Comparison of ENCODE assay signal across 6 cellular contexts in the genomic region with DNA sequence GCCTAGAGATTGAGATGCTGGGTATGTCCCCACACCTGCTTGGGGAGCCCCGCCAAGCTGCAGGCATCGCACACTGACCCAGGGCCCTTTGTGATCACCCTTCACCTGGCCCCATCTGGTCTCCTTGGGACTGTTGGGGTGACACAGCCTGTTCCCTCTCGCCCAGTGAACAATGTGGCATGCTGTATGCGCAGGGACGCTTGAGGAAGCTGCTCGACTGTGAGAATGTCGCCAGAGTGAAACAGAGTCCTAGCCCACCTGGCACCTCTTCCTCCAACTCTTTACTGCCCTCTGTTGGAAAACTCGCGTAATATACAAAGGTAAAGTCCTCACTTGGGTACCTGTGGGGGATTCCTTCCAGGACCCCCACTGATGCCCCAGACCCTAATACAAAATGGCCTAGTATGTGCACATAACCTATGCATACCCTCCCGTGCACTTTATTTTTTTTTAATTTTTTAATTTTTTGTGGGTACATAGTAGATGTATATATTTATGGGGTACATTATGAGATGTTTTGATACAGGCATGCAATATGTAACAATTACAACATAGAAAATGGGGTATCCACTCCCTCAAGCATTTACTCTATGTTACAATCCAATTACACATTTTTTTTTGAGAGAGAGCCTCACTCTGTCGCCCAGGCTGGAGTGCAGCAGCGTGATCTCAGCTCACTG. TPM values are rescaled to one million over a fixed set of nuclear protein-coding genes. Genes with fewer than 3 reads are reported as not detected.
A peak's percentile ranks its signal among the peaks of the same experiment; 100 is the strongest.
DNase-seq lines count a peak whose midpoint lies in the region; ATAC-seq and TF ChIP-seq lines count a peak whose summit lies in the region.

No MANE protein-coding gene starts in this region.

- no peaks in the 10 kb centered on the region for H3K9me3 Mint-ChIP-seq in activated naive CD8-positive, alpha-beta T cell treated with anti-CD3 and anti-CD28 coated beads, Interleukin-2, amount 10 ng/mL, durations not matched to agents 7 days and 5 days
- no peaks in the 10 kb centered on the region for H3K9me3 Mint-ChIP-seq in activated naive CD8-positive, alpha-beta T cell treated with anti-CD3 and anti-CD28 coated beads for 36 hours
- H3K9me3 Mint-ChIP-seq in WTC11 (no peaks in the 10 kb centered on the region), mesothelial cell of epicardium (no peaks in the 10 kb centered on the region)

- POLR2A ChIA-PET in activated naive CD8-positive, alpha-beta T cell treated with anti-CD3 and anti-CD28 coated beads, Interleukin-2, amount 10 ng/mL, durations not matched to agents 7 days and 5 days (lab: Charles Lee) = interaction anchor here (1.4 kb wide), 1 partner anchor 9 kb away, joined by 6 read pairs; a partner anchor contains a TSS
- POLR2A ChIA-PET in WTC11 (lab: Charles Lee) = interaction anchor here (0.6 to 1.3 kb wide), 3 partner anchors 9 to 517 kb away, joined by 3 to 12 read pairs (median 6); a partner anchor contains a TSS

- DNase-seq in activated naive CD8-positive, alpha-beta T cell treated with anti-CD3 and anti-CD28 coated beads, Interleukin-2, amount 10 ng/mL, durations not matched to agents 7 days and 5 days = peak; percentile 48
- DNase-seq in activated naive CD8-positive, alpha-beta T cell treated with anti-CD3 and anti-CD28 coated beads for 36 hours = no peak
- DNase-seq in WTC11 (ENCODE audit: low spot score) (peak; percentile 46), mesothelial cell of epicardium (ENCODE audit: low spot score in 2 of 2, unreplicated experiment in 2 of 2) (no peak)

- peaks cover 4% of the 10 kb centered on the region for H3K4me1 Mint-ChIP-seq in activated naive CD8-positive, alpha-beta T cell treated with anti-CD3 and anti-CD28 coated beads, Interleukin-2, amount 10 ng/mL, durations not matched to agents 7 days and 5 days
- H3K4me1 Mint-ChIP-seq in activated naive CD8-positive, alpha-beta T cell treated with anti-CD3 and anti-CD28 coated beads for 36 hours = peaks cover 10% of the 10 kb centered on the region
- H3K4me1 Mint-ChIP-seq in WTC11 = no peaks in the 10 kb centered on the region
- no peaks in the 10 kb centered on the region for H3K4me1 Mint-ChIP-seq in mesothelial cell of epicardium

- no peak for TF ChIP-seq POLR2A in GM18505 (IDR thresholded peaks at IDR 0.05; ENCODE audit: borderline replicate concordance, extremely low read depth, insufficient read depth, insufficient read length)

- no peak overlapping the region for H3K27ac Mint-ChIP-seq in activated naive CD8-positive, alpha-beta T cell treated with anti-CD3 and anti-CD28 coated beads, Interleukin-2, amount 10 ng/mL, durations not matched to agents 7 days and 5 days
- H3K27ac Mint-ChIP-seq in activated naive CD8-positive, alpha-beta T cell treated with anti-CD3 and anti-CD28 coated beads for 36 hours = no peak overlapping the region
- H3K27ac Mint-ChIP-seq in WTC11 (no peak overlapping the region), mesothelial cell of epicardium (no peak overlapping the region)

- no peaks in the 10 kb centered on the region for H3K27me3 Mint-ChIP-seq in activated naive CD8-positive, alpha-beta T cell treated with anti-CD3 and anti-CD28 coated beads, Interleukin-2, amount 10 ng/mL, durations not matched to agents 7 days and 5 days
- no peaks in the 10 kb centered on the region for H3K27me3 Mint-ChIP-seq in activated naive CD8-positive, alpha-beta T cell treated with anti-CD3 and anti-CD28 coated beads for 36 hours
- H3K27me3 Mint-ChIP-seq in WTC11 (ENCODE audit: low read depth) = peaks cover 9% of the 10 kb centered on the region; the same call in 1 of the 2 replicates
- H3K27me3 Mint-ChIP-seq in mesothelial cell of epicardium (ENCODE audit: low read depth) = no peaks in the 10 kb centered on the region

- CTCF ChIA-PET in WTC11 (lab: Charles Lee) = interaction anchor here (0.6 to 2.9 kb wide), 37 partner anchors 9 to 198 kb away, joined by 3 to 49 read pairs (median 4); a partner anchor contains a TSS

- no peaks in the 10 kb centered on the region for H3K36me3 Mint-ChIP-seq in activated naive CD8-positive, alpha-beta T cell treated with anti-CD3 and anti-CD28 coated beads, Interleukin-2, amount 10 ng/mL, durations not matched to agents 7 days and 5 days
- H3K36me3 Mint-ChIP-seq in activated naive CD8-positive, alpha-beta T cell treated with anti-CD3 and anti-CD28 coated beads for 36 hours = no peaks in the 10 kb centered on the region
- H3K36me3 Mint-ChIP-seq in WTC11 (no peaks in the 10 kb centered on the region), mesothelial cell of epicardium (no peaks in the 10 kb centered on the region)

- peak; percentile 87 for ATAC-seq in activated naive CD8-positive, alpha-beta T cell treated with anti-CD3 and anti-CD28 coated beads, Interleukin-2, amount 10 ng/mL, durations not matched to agents 7 days and 5 days (ENCODE audit: low read depth)
- peak; percentile 90 for ATAC-seq in WTC11
- ATAC-seq in HG02642 (IDR thresholded peaks at IDR 0.05; ENCODE audit: poor library complexity, unreplicated experiment) = no peak
- ATAC-seq in GM18505 (IDR thresholded peaks at IDR 0.05; ENCODE audit: unreplicated experiment) = no peak

- no peak overlapping the region for H3K4me3 Mint-ChIP-seq in activated naive CD8-positive, alpha-beta T cell treated with anti-CD3 and anti-CD28 coated beads, Interleukin-2, amount 10 ng/mL, durations not matched to agents 7 days and 5 days
- no peak overlapping the region for H3K4me3 Mint-ChIP-seq in activated naive CD8-positive, alpha-beta T cell treated with anti-CD3 and anti-CD28 coated beads for 36 hours
- H3K4me3 Mint-ChIP-seq in WTC11 = no peak overlapping the region
- no peak overlapping the region for H3K4me3 Mint-ChIP-seq in mesothelial cell of epicardium

- peak; percentile 75 for TF ChIP-seq CTCF in WTC11 (IDR thresholded peaks at IDR 0.05)
- TF ChIP-seq CTCF in mesothelial cell of epicardium (IDR thresholded peaks at IDR 0.05; ENCODE audit: unreplicated experiment) = peak; percentile 65

TF ChIP-seq in WTC11, 78 proteins besides CTCF, POLR2A, EP300 and RAD21:
- no peak for TF ChIP-seq ESRRA (CRISPR knock-in tag; IDR thresholded peaks at IDR 0.05; ENCODE audit: borderline replicate concordance)
- TF ChIP-seq, protein P1, sequence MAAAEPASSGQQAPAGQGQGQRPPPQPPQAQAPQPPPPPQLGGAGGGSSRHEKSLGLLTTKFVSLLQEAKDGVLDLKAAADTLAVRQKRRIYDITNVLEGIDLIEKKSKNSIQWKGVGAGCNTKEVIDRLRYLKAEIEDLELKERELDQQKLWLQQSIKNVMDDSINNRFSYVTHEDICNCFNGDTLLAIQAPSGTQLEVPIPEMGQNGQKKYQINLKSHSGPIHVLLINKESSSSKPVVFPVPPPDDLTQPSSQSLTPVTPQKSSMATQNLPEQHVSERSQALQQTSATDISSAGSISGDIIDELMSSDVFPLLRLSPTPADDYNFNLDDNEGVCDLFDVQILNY (CRISPR knock-in tag; IDR thresholded peaks at IDR 0.05) = no peak
- no peak for TF ChIP-seq ATF1 (CRISPR knock-in tag; IDR thresholded peaks at IDR 0.05)
- no peak for TF ChIP-seq RELA (CRISPR knock-in tag; IDR thresholded peaks at IDR 0.05; ENCODE audit: borderline replicate concordance)
- TF ChIP-seq NR1H2 (CRISPR knock-in tag; IDR thresholded peaks at IDR 0.05) = no peak
- no peak for TF ChIP-seq GRHL2 (CRISPR knock-in tag; IDR thresholded peaks at IDR 0.05; ENCODE audit: insufficient replicate concordance, severe bottlenecking)
- TF ChIP-seq CBFB (CRISPR knock-in tag; IDR thresholded peaks at IDR 0.05; ENCODE audit: low read depth) = no peak
- TF ChIP-seq, protein P2, sequence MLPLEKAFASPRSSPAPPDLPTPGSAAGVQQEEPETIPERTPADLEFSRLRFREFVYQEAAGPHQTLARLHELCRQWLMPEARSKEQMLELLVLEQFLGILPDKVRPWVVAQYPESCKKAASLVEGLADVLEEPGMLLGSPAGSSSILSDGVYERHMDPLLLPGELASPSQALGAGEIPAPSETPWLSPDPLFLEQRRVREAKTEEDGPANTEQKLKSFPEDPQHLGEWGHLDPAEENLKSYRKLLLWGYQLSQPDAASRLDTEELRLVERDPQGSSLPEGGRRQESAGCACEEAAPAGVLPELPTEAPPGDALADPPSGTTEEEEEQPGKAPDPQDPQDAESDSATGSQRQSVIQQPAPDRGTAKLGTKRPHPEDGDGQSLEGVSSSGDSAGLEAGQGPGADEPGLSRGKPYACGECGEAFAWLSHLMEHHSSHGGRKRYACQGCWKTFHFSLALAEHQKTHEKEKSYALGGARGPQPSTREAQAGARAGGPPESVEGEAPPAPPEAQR (CRISPR knock-in tag; IDR thresholded peaks at IDR 0.05) = no peak

RNA-seq across cellular contexts. Expression of a gene that starts 9.0 kb away (rescaled TPM):
- total RNA-seq in activated naive CD8-positive, alpha-beta T cell treated with anti-CD3 and anti-CD28 coated beads, Interleukin-2, amount 10 ng/mL, durations not matched to agents 7 days and 5 days = 10 to 100 TPM; 21.9 to 22.8 TPM
- total RNA-seq in activated naive CD8-positive, alpha-beta T cell treated with anti-CD3 and anti-CD28 coated beads for 36 hours = 10 to 100 TPM; 10.5 to 13.3 TPM
- total RNA-seq in WTC11 (2021) = 9.0 to 10.8 TPM (median 10.0 TPM) in 3 replicates
- total RNA-seq in mesothelial cell of epicardium = 8.0 to 10.3 TPM (median 8.9 TPM) in 3 replicates

RNA-seq across cellular contexts. Expression of a gene that starts 9.5 kb away (rescaled TPM):
- 10 to 100 TPM; 61.1 to 63.6 TPM for total RNA-seq in activated naive CD8-positive, alpha-beta T cell treated with anti-CD3 and anti-CD28 coated beads, Interleukin-2, amount 10 ng/mL, durations not matched to agents 7 days and 5 days
- total RNA-seq in activated naive CD8-positive, alpha-beta T cell treated with anti-CD3 and anti-CD28 coated beads for 36 hours = 10 to 100 TPM; 19.8 to 22.9 TPM
- total RNA-seq in WTC11 (2021) (59.7 to 75.8 TPM (median 67.1 TPM) in 3 replicates), mesothelial cell of epicardium (42.8 to 48.0 TPM (median 46.7 TPM) in 3 replicates)

RNA-seq across cellular contexts. Expression of a gene that starts 26.8 kb away (rescaled TPM):
- total RNA-seq in activated naive CD8-positive, alpha-beta T cell treated with anti-CD3 and anti-CD28 coated beads, Interleukin-2, amount 10 ng/mL, durations not matched to agents 7 days and 5 days = under 1 TPM; 0.31 to 0.47 TPM
- total RNA-seq in activated naive CD8-positive, alpha-beta T cell treated with anti-CD3 and anti-CD28 coated beads for 36 hours = under 1 TPM in 1 of 2 experiments, not detected in 1; 0.24 TPM
- total RNA-seq in WTC11 (2021) = 0.57 to 1.1 TPM (median 0.76 TPM) in 3 replicates
- total RNA-seq in mesothelial cell of epicardium = 0.54 to 1.1 TPM (median 0.71 TPM) in 3 replicates

RNA-seq across cellular contexts. Expression of a gene that starts 57.6 kb away (rescaled TPM):
- total RNA-seq in activated naive CD8-positive, alpha-beta T cell treated with anti-CD3 and anti-CD28 coated beads, Interleukin-2, amount 10 ng/mL, durations not matched to agents 7 days and 5 days = not detected
- not detected for total RNA-seq in activated naive CD8-positive, alpha-beta T cell treated with anti-CD3 and anti-CD28 coated beads for 36 hours
- total RNA-seq in WTC11 (2021) (2.7 to 3.5 TPM (median 3.1 TPM) in 3 replicates), mesothelial cell of epicardium (1.4 to 1.7 TPM (median 1.6 TPM) in 3 replicates)

Comparison
In these comparisons a context has a peak if more than half of its experiments do, and no peak if none do; other contexts are left out.
1. DNase-seq: peak in activated naive CD8-positive, alpha-beta T cell treated with anti-CD3 and anti-CD28 coated beads, Interleukin-2, amount 10 ng/mL, durations not matched to agents 7 days and 5 days (single experiment) and WTC11 (single experiment); none in activated naive CD8-positive, alpha-beta T cell treated with anti-CD3 and anti-CD28 coated beads for 36 hours (single experiment) and mesothelial cell of epicardium (0 of 2).
2. ATAC-seq: peak in activated naive CD8-positive, alpha-beta T cell treated with anti-CD3 and anti-CD28 coated beads, Interleukin-2, amount 10 ng/mL, durations not matched to agents 7 days and 5 days (single experiment) and WTC11 (single experiment); none in HG02642 (single experiment) and GM18505 (single experiment).